Comparison of ENCODE assay signal across 16 cellular contexts in genomic region chr1:146048508-146049115, GRCh38. TPM values are rescaled to one million over a fixed set of nuclear protein-coding genes. Genes with fewer than 3 reads are reported as not detected.
A peak's percentile ranks its signal among the peaks of the same experiment; 100 is the strongest.
DNase-seq lines count a peak whose midpoint lies in the region; ATAC-seq, FAIRE-seq and TF ChIP-seq lines count a peak whose summit lies in the region.
"Not testable (repeated sequence)": the region's sequence is repeated elsewhere in the genome, so short reads cannot be mapped to it uniquely, and the experiment has no call there.
"Had no signal": no experiment of that assay in that cellular context is flagged by ENCODE, and none has a peak within 500 bp of the region (broad histone marks: within the 10 kb centered on the region; RNA-seq: fewer than 3 reads in every experiment).

No MANE protein-coding gene starts in this region.

- H3K9ac ChIP-seq in astrocyte (ENCODE audit: low read length), result not testable (repeated sequence)

- H3K79me2 ChIP-seq in astrocyte (ENCODE audit: insufficient read depth, low read length), result not testable (repeated sequence)

- ATAC-seq in right lobe of liver, result not testable (repeated sequence)

- H3K27ac ChIP-seq in astrocyte (ENCODE audit: low read depth, low read length), result not testable (repeated sequence)
- H3K27ac ChIP-seq in right lobe of liver, result peak overlapping the region; percentile 36 to 88 (median 85)

- H3K4me2 ChIP-seq in astrocyte (ENCODE audit: low read length), result not testable (repeated sequence)

- H3K4me1 Mint-ChIP-seq in IgD-negative memory B cell (peaks cover 9 to 22% (median 14%) of the 10 kb centered on the region in 3 donors), astrocyte (ENCODE audit: low read depth, unreplicated experiment) (peaks cover 11% of the 10 kb centered on the region)

- DNase-seq in AG09309 (ENCODE audit: low read depth) (peak; percentile 45), ELF-1 (ENCODE audit: low read depth, low spot score) (peak; percentile 9), RKO (ENCODE audit: low spot score) (peak; percentile 22), astrocyte (ENCODE audit: low read depth) (peak; percentile 10), fibroblast of pulmonary artery (ENCODE audit: low read depth) (peak; percentile 71)
- DNase-seq in right lobe of liver, result not testable (repeated sequence)

- H3K9me3 ChIP-seq in astrocyte (ENCODE audit: insufficient read depth, low read depth, low read length); right lobe of liver: not testable (repeated sequence)

- H3K36me3 ChIP-seq in astrocyte (ENCODE audit: insufficient read depth, low read length); right lobe of liver: not testable (repeated sequence)

- TF ChIP-seq POLR2A in right lobe of liver (IDR thresholded peaks at IDR 0.05), result not testable (repeated sequence)

- H3K9me3 Mint-ChIP-seq in IgD-negative memory B cell; astrocyte (ENCODE audit: unreplicated experiment): not testable (repeated sequence)

- 82% methylated on average over 8 of the region's 8 CpGs for WGBS in right lobe of liver (ENCODE audit: insufficient coverage, low coverage, low lambda C conversion rate, missing lambda C conversion rate)

- H4K20me1 ChIP-seq in astrocyte (ENCODE audit: insufficient read depth, low read length), result not testable (repeated sequence)

- peak overlapping the region in 2 of 3 donors; percentile 64 to 67 for H3K27ac Mint-ChIP-seq in IgD-negative memory B cell
- H3K27ac Mint-ChIP-seq in astrocyte (ENCODE audit: unreplicated experiment), result not testable (repeated sequence)

- H3K4me3 Mint-ChIP-seq in IgD-negative memory B cell, result peak overlapping the region in 1 of 4 donors; percentile 49
- H3K4me3 Mint-ChIP-seq in astrocyte (ENCODE audit: unreplicated experiment), result not testable (repeated sequence)

- FAIRE-seq in astrocyte (lab: Jason Lieb, UNC), result not testable (repeated sequence)

- H3K27me3 Mint-ChIP-seq in IgD-negative memory B cell; astrocyte (ENCODE audit: low read depth, unreplicated experiment): not testable (repeated sequence)

- not testable (repeated sequence) for H3K4me3 ChIP-seq in AG09309 (ENCODE audit: control insufficient read depth, low read depth, low read length); astrocyte (ENCODE audit: insufficient read depth, low read depth, low read length); fibroblast of pulmonary artery (replicated peaks; ENCODE audit: low read depth, low read length); right lobe of liver

- intact Hi-C loops in right lobe of liver (cut with DNase I), result not testable (repeated sequence)

- not testable (repeated sequence) for H3K27me3 ChIP-seq in astrocyte (ENCODE audit: insufficient read depth, low read length); right lobe of liver

- H3K36me3 Mint-ChIP-seq in IgD-negative memory B cell; astrocyte (ENCODE audit: low read depth, unreplicated experiment): not testable (repeated sequence)

- not testable (repeated sequence) for H3K4me1 ChIP-seq in astrocyte (ENCODE audit: insufficient read depth, low read length)
- peaks cover 0 to 51% (median 0%) of the 10 kb centered on the region in 4 donors for H3K4me1 ChIP-seq in right lobe of liver

- TF ChIP-seq CTCF in AG09309 (IDR thresholded peaks at IDR 0.05; ENCODE audit: control insufficient read depth, insufficient read depth, low read depth, low read length, missing control alignments); astrocyte (IDR thresholded peaks at IDR 0.05; ENCODE audit: insufficient read depth, low read depth, low read length); fibroblast of pulmonary artery (IDR thresholded peaks at IDR 0.05; ENCODE audit: low read length, missing control alignments); right lobe of liver (IDR thresholded peaks at IDR 0.05): not testable (repeated sequence)

- not testable (repeated sequence) for H2AFZ ChIP-seq in astrocyte (ENCODE audit: low read depth, low read length)

RNA-seq across cellular contexts. Expression of gene HJV, which starts 27.1 kb away (rescaled TPM):
- polyA plus RNA-seq in IgD-negative memory B cell, result not detected
- total RNA-seq in astrocyte, result not detected in 2 replicates
- total RNA-seq in right lobe of liver, result 100 to 1,000 TPM in 4 of 6 experiments, 10 to 100 TPM in 2; 53.0 to 215 (median 109) TPM
- total RNA-seq: activated CD8-positive, alpha-beta T cell treated with anti-CD3 and anti-CD28 coated beads, Interleukin-2, amount 10 ng/mL, durations not matched to agents 7 days and 5 days; activated naive CD4-positive, alpha-beta T cell treated with anti-CD3 and anti-CD28 coated beads for 36 hours; CD8-positive, alpha-beta T cell; cerebellum; fibroblast of lung; posterior vena cava; stomach; T-helper 2 cell treated with Interferon-gamma antibody and Interleukin-4, amounts not matched to agents 100 ng/mL and 5 ng/mL, for 36 hours; uterus had no signal
- polyA plus RNA-seq: fibroblast of lung, stomach had no signal

RNA-seq across cellular contexts. Expression of gene TXNIP, which starts 52.2 kb away (rescaled TPM):
- polyA plus RNA-seq in IgD-negative memory B cell, result 3,579 TPM
- total RNA-seq in astrocyte, result 157 and 217 TPM in 2 replicates
- total RNA-seq in right lobe of liver, result 100 to 1,000 TPM in 3 of 6 experiments, 10 to 100 TPM in 3; 56.3 to 398 (median 134) TPM

Comparison
In these comparisons a context has a peak if more than half of its experiments do, and no peak if none do; other contexts are left out.
1. RNA of gene HJV, which starts 27.1 kb away (total RNA-seq): 53.0 to 215 TPM in right lobe of liver; not detected in astrocyte; every median in the first group is over 10 times any median in the second.